In genomic region chr12:63353559-63353958, GRCh38 we compare ENCODE assay signal across 16 cellular contexts.
DNase-seq lines count a peak whose midpoint lies in the region; ATAC-seq, FAIRE-seq and TF ChIP-seq lines count a peak whose summit lies in the region.
"Had no signal": no experiment of that assay in that cellular context is flagged by ENCODE, and none has a peak within 500 bp of the region (broad histone marks: within the 10 kb centered on the region; RNA-seq: fewer than 3 reads in every experiment).

No MANE protein-coding gene starts in this region.

- DNase-seq in EH (ENCODE audit: low read depth) = peak; percentile 1
- DNase-seq in brain microvascular endothelial cell = peak; percentile 56
- peak; percentile 35 to 75 for DNase-seq in lung microvascular endothelial cell (ENCODE audit: low read depth in 2 of 2)
- DNase-seq in RCC 7860 (ENCODE audit: low spot score) = no peak
- no peak for DNase-seq in omental fat pad (ENCODE audit: low spot score)
- DNase-seq: activated CD4-positive, alpha-beta T cell treated with anti-CD3 and anti-CD28 coated beads, Interleukin-2, amount 10 ng/mL, durations not matched to agents 24 days and 14 days; CD8-positive, alpha-beta memory T cell; NCI-H1048; SW 1271 had no signal

- in situ Hi-C loops in brain microvascular endothelial cell (cut with HindIII; ENCODE audit: low pct_ligation_motif_present, low sequenced_read_pairs) = no loop called here

- no peaks in the 10 kb centered on the region for H3K36me3 ChIP-seq in Loucy (ENCODE audit: insufficient read depth, low read length)
- no peaks in the 10 kb centered on the region for H3K36me3 ChIP-seq in brain microvascular endothelial cell (replicated peaks)

- TF ChIP-seq CTCF in Loucy (conservative IDR thresholded peaks at IDR 0.05; ENCODE audit: low read length) = peak; percentile 37
- peak; percentile 29 for TF ChIP-seq CTCF in brain microvascular endothelial cell (IDR thresholded peaks at IDR 0.05; ENCODE audit: low read depth, low read length, missing control alignments)
- no peak for TF ChIP-seq CTCF in omental fat pad (IDR thresholded peaks at IDR 0.05)

- no peak overlapping the region for H3K4me2 ChIP-seq in Loucy (ENCODE audit: low read depth, low read length, poor library complexity, severe bottlenecking)

- FAIRE-seq in RCC 7860 (lab: Jason Lieb, UNC) = no peak
- FAIRE-seq: GM12891 had no signal

- no peaks in the 10 kb centered on the region for H3K9me2 ChIP-seq in Loucy (replicated peaks; ENCODE audit: low read depth, low read length)

- no peaks in the 10 kb centered on the region for H3K9me3 ChIP-seq in Loucy (ENCODE audit: insufficient read depth, low read depth, low read length)

- H3K27me3 ChIP-seq in Loucy (ENCODE audit: insufficient read depth, low read length, poor library complexity, severe bottlenecking) (no peaks in the 10 kb centered on the region), brain microvascular endothelial cell (replicated peaks) (no peaks in the 10 kb centered on the region)

- no peaks in the 10 kb centered on the region for H3K79me2 ChIP-seq in Loucy (ENCODE audit: insufficient read depth, low read length)

- no peaks in the 10 kb centered on the region for H4K20me1 ChIP-seq in Loucy (ENCODE audit: insufficient read depth, low read length, poor library complexity, severe bottlenecking)

- no peaks in the 10 kb centered on the region for H3F3A ChIP-seq in Loucy (ENCODE audit: low read depth)

- H3K27ac ChIP-seq in brain microvascular endothelial cell = no peak overlapping the region
- H3K27ac ChIP-seq: HL-60 had no signal

- no peak overlapping the region for H3K9ac ChIP-seq in Loucy (ENCODE audit: low read depth, low read length, poor library complexity, severe bottlenecking)

- ATAC-seq in GM18858 (IDR thresholded peaks at IDR 0.05; ENCODE audit: unreplicated experiment) = no peak
- no peak for ATAC-seq in GM21447 (IDR thresholded peaks at IDR 0.05; ENCODE audit: unreplicated experiment)
- no peak for ATAC-seq in omental fat pad (ENCODE audit: low FRiP score)
- ATAC-seq: esophagus mucosa, sciatic nerve had no signal

- H3K4me1 ChIP-seq in Loucy (ENCODE audit: insufficient read depth, low read length, poor library complexity, severe bottlenecking) = peaks cover 5% of the 10 kb centered on the region

- H2AFZ ChIP-seq in Loucy (ENCODE audit: low read length) = no peak overlapping the region

- H3K4me3 ChIP-seq in Loucy (ENCODE audit: low read length, poor library complexity, severe bottlenecking) (no peak overlapping the region), brain microvascular endothelial cell (ENCODE audit: low read depth, low read length) (no peak overlapping the region)

Comparison
In these comparisons a context has a peak if more than half of its experiments do, and no peak if none do; other contexts are left out.
1. DNase-seq: peak in EH (single experiment), brain microvascular endothelial cell (single experiment) and lung microvascular endothelial cell (2 of 2); none in RCC 7860 (single experiment) and omental fat pad (single experiment).
2. CTCF ChIP-seq: peak in Loucy (single experiment) and brain microvascular endothelial cell (single experiment); none in omental fat pad (0 of 3).